Comparison of ENCODE assay signal across 23 cellular contexts in the genomic region with DNA sequence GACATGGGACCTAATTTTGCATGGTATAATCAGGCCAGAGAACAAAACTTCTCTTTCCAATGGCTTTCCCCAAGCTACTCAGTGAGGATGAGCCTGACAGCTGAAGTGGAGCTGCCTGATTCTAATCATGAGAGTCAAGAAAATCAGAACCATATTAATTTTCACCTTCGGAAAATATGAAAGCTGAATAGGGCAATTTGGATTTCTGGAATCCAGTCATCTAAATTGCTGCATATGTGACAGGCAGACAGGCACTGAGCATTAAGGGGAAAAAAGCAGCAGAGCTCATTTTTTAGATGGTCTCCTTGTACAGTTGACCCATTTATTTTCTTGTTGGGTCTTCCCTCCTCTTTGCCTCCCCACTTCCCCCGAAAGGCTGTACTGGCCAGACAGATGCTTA.
DNase-seq lines count a peak whose midpoint lies in the region; TF ChIP-seq lines count a peak whose summit lies in the region.
"Had no signal": no experiment of that assay in that cellular context is flagged by ENCODE, and none has a peak within 500 bp of the region (broad histone marks: within the 10 kb centered on the region; RNA-seq: fewer than 3 reads in every experiment).

No MANE protein-coding gene starts in this region.

- H3K36me3 ChIP-seq in WERI-Rb-1 (peaks cover 90% of the 10 kb centered on the region), hepatocyte (replicated peaks; ENCODE audit: insufficient read depth, low read depth) (no peaks in the 10 kb centered on the region), ovary (no peaks in the 10 kb centered on the region), mesenchymal stem cell (ENCODE audit: control insufficient read depth in 1 of 2, insufficient read depth in 2 of 2, low read depth in 1 of 2, low read length in 2 of 2) (no peaks in the 10 kb centered on the region)
- H3K36me3 ChIP-seq: BLaER1 treated with 17β-estradiol and CSF1 and Interleukin-3, amounts not matched to agents 10 nM and 100 nM; HAP-1 had no signal

- TF ChIP-seq CTCF in WERI-Rb-1 (IDR thresholded peaks at IDR 0.05; ENCODE audit: low read depth, low read length) (no peak), hepatocyte (IDR thresholded peaks at IDR 0.05; ENCODE audit: poor library complexity) (no peak), ovary (IDR thresholded peaks at IDR 0.05) (no peak)

- H3K27me3 ChIP-seq in WERI-Rb-1 (ENCODE audit: insufficient read depth, low read depth, severe bottlenecking) = no peaks in the 10 kb centered on the region
- no peaks in the 10 kb centered on the region for H3K27me3 ChIP-seq in hepatocyte
- H3K27me3 ChIP-seq in ovary = no peaks in the 10 kb centered on the region
- no peaks in the 10 kb centered on the region for H3K27me3 ChIP-seq in mesenchymal stem cell (ENCODE audit: control insufficient read depth in 1 of 2, insufficient read depth in 1 of 2, low read length in 2 of 2)
- H3K27me3 ChIP-seq: BE2C; BLaER1 treated with 17β-estradiol and CSF1 and Interleukin-3, amounts not matched to agents 10 nM and 100 nM had no signal

- no peaks in the 10 kb centered on the region for H4K20me1 ChIP-seq in hepatocyte (ENCODE audit: insufficient read depth, poor library complexity, severe bottlenecking)
- H4K20me1 ChIP-seq: BLaER1 treated with 17β-estradiol and CSF1 and Interleukin-3, amounts not matched to agents 10 nM and 100 nM had no signal

- no peak for DNase-seq in WERI-Rb-1
- DNase-seq in hepatocyte (ENCODE audit: low spot score) = no peak
- no peak for DNase-seq in ovary
- DNase-seq in mesenchymal stem cell = no peak
- DNase-seq in midbrain (lab: John Stamatoyannopoulos, UW) = no peak
- DNase-seq in activated effector memory CD4-positive, alpha-beta T cell treated with Interleukin-2 at 50 U/mL for 16 hours = no peak
- DNase-seq in anterior cingulate cortex (lab: John Stamatoyannopoulos, UW) = no peak
- DNase-seq: 8988T; ACHN; AML-193; BE2C; CD4-positive, alpha-beta T cell; CD8-positive, alpha-beta memory T cell; DMS 273 treated with DMSO at 0.1 percent for 48 hours; DMS79; EL; GDM1; GOT3; HFFc6 had no signal

- H3K4me2 ChIP-seq in hepatocyte (no peak overlapping the region), mesenchymal stem cell (ENCODE audit: low read length, poor library complexity, severe bottlenecking) (no peak overlapping the region)
- H3K4me2 ChIP-seq: A549; BLaER1 treated with 17β-estradiol and CSF1 and Interleukin-3, amounts not matched to agents 10 nM and 100 nM had no signal

- no peak for TF ChIP-seq POLR2A in ovary (IDR thresholded peaks at IDR 0.05)

- no peak overlapping the region for H2BK15ac ChIP-seq in mesenchymal stem cell (ENCODE audit: low read depth, poor library complexity, severe bottlenecking)

- no peaks in the 10 kb centered on the region for H3K9me2 ChIP-seq in hepatocyte (replicated peaks; ENCODE audit: insufficient read depth)

- H3K79me2 ChIP-seq in hepatocyte = peaks cover 11% of the 10 kb centered on the region

- no peak overlapping the region for H3K4ac ChIP-seq in mesenchymal stem cell (ENCODE audit: low read depth in 1 of 2, low read length in 2 of 2)

- H3K18ac ChIP-seq in mesenchymal stem cell (ENCODE audit: low read depth in 1 of 2, low read length in 2 of 2) = no peak overlapping the region

- H3K9me3 ChIP-seq in WERI-Rb-1 (ENCODE audit: severe bottlenecking) (no peaks in the 10 kb centered on the region), hepatocyte (ENCODE audit: low read depth) (no peaks in the 10 kb centered on the region), ovary (no peaks in the 10 kb centered on the region), mesenchymal stem cell (ENCODE audit: control insufficient read depth, low read length) (no peaks in the 10 kb centered on the region)
- H3K9me3 ChIP-seq: A549; BE2C; BLaER1 treated with 17β-estradiol and CSF1 and Interleukin-3, amounts not matched to agents 10 nM and 100 nM; HAP-1 had no signal

- no peak overlapping the region for H3K23ac ChIP-seq in mesenchymal stem cell (ENCODE audit: low read length in 2 of 2)

- no peak overlapping the region for H2BK120ac ChIP-seq in mesenchymal stem cell (ENCODE audit: low read depth, low read length)

- no peak overlapping the region for H2BK12ac ChIP-seq in mesenchymal stem cell (ENCODE audit: low read length in 2 of 2)

- WGBS in hepatocyte (ENCODE audit: low lambda C conversion rate, missing lambda C conversion rate) = 78% methylated on average over 2 of the region's 2 CpGs
- WGBS in ovary, 3 donors = 76 to 90% (median 86%) methylated on average over 2 of the region's 2 CpGs
- 100% methylated on average over 2 of the region's 2 CpGs for WGBS in mesenchymal stem cell

- H3K27ac ChIP-seq in WERI-Rb-1 (peak overlapping the region; percentile 48), hepatocyte (peak overlapping the region; percentile 42), ovary (peak overlapping the region; percentile 59 to 93), mesenchymal stem cell (ENCODE audit: low read length, poor library complexity, severe bottlenecking) (no peak overlapping the region)
- H3K27ac ChIP-seq: A549; BLaER1 treated with 17β-estradiol and CSF1 and Interleukin-3, amounts not matched to agents 10 nM and 100 nM had no signal

- H3K14ac ChIP-seq in mesenchymal stem cell (ENCODE audit: low read length in 2 of 2) = no peak overlapping the region

- H2AFZ ChIP-seq in hepatocyte = no peak overlapping the region
- H2AFZ ChIP-seq in mesenchymal stem cell (ENCODE audit: low read depth, low read length) = no peak overlapping the region

- H3K4me3 ChIP-seq in WERI-Rb-1 (ENCODE audit: low read depth, low read length) (no peak overlapping the region), hepatocyte (no peak overlapping the region), ovary (no peak overlapping the region), mesenchymal stem cell (ENCODE audit: insufficient read depth in 1 of 2, low read depth in 1 of 2, low read length in 2 of 2) (no peak overlapping the region)
- H3K4me3 ChIP-seq: A549; BLaER1 treated with 17β-estradiol and CSF1 and Interleukin-3, amounts not matched to agents 10 nM and 100 nM; GM12878; HAP-1 had no signal

- H2BK5ac ChIP-seq in mesenchymal stem cell (ENCODE audit: low read depth, low read length, poor library complexity, severe bottlenecking) = no peak overlapping the region

- peaks cover 10% of the 10 kb centered on the region for H3K79me1 ChIP-seq in mesenchymal stem cell (replicated peaks; ENCODE audit: low read length, poor library complexity, severe bottlenecking)

- H4K8ac ChIP-seq in mesenchymal stem cell (ENCODE audit: low read length) = no peak overlapping the region

- H4K91ac ChIP-seq in mesenchymal stem cell (ENCODE audit: low read length) = no peak overlapping the region

- H3K9ac ChIP-seq in mesenchymal stem cell (ENCODE audit: low read length) = no peak overlapping the region
- H3K9ac ChIP-seq: BLaER1 treated with 17β-estradiol and CSF1 and Interleukin-3, amounts not matched to agents 10 nM and 100 nM had no signal

- intact Hi-C loops in ovary (cut with DNase I) = loop anchor here in 2 of 4 donors (5.0 to 10.0 kb wide), 3 partner anchors 93 to 143 kb away; no protein-coding TSS in a partner anchor

- no peak for TF ChIP-seq EP300 in ovary (IDR thresholded peaks at IDR 0.05)

- H2AK5ac ChIP-seq in mesenchymal stem cell (ENCODE audit: low read length, severe bottlenecking) = no peak overlapping the region

- peaks cover 12% of the 10 kb centered on the region for H3K4me1 ChIP-seq in hepatocyte (ENCODE audit: insufficient read depth)
- H3K4me1 ChIP-seq in ovary (ENCODE audit: insufficient read depth) = peaks cover 29% of the 10 kb centered on the region
- H3K4me1 ChIP-seq in mesenchymal stem cell (ENCODE audit: control insufficient read depth, insufficient read depth, low read depth, low read length) = peaks cover 2% of the 10 kb centered on the region
- H3K4me1 ChIP-seq: A549; BLaER1 treated with 17β-estradiol and CSF1 and Interleukin-3, amounts not matched to agents 10 nM and 100 nM had no signal
